8 cellular contexts compared by ENCODE assay signal in the genomic region with DNA sequence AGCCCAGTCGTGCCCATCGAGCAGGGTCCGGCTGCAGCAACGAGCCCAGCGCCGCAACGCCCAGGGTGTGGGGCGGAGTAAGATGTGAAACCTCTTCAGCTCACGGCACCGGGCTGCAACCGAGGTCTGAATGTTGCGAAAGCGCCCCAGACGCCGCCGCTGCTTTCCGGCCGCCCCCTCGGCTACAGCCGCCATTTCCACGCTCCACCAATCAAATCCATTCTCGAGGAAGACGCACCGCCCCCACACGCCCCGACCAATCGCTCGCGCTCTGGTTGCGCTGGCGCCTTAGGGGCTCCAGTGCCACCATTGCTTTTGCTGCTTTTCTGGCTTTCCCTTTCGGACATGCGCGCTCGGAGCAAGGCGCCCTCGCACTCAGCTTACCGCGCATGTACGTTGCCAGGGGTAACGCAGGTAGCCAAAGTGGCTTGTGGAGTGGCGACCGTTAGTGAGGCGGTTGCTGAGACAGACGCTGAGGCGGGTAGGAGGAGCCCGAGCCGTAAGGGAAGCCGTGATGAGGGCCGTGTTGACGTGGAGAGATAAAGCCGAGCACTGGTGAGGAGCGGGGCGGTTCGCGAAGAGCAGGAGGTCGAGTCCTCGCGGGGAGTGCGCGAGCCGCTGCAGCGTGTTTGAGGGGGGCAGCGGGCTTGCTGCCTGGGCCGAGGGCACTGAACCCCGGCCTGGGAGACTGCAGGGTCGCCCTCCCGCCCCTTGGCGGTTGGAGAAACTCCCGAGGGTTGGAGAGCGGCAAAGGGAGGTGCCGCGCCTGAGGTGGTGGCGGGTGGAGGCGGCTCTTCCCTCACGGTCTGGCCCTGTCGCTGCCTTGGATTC. TPM values are rescaled to one million over a fixed set of nuclear protein-coding genes. Genes with fewer than 3 reads are reported as not detected.
DNase-seq lines count a peak whose midpoint lies in the region; ATAC-seq and TF ChIP-seq lines count a peak whose summit lies in the region.

A gene with protein sequence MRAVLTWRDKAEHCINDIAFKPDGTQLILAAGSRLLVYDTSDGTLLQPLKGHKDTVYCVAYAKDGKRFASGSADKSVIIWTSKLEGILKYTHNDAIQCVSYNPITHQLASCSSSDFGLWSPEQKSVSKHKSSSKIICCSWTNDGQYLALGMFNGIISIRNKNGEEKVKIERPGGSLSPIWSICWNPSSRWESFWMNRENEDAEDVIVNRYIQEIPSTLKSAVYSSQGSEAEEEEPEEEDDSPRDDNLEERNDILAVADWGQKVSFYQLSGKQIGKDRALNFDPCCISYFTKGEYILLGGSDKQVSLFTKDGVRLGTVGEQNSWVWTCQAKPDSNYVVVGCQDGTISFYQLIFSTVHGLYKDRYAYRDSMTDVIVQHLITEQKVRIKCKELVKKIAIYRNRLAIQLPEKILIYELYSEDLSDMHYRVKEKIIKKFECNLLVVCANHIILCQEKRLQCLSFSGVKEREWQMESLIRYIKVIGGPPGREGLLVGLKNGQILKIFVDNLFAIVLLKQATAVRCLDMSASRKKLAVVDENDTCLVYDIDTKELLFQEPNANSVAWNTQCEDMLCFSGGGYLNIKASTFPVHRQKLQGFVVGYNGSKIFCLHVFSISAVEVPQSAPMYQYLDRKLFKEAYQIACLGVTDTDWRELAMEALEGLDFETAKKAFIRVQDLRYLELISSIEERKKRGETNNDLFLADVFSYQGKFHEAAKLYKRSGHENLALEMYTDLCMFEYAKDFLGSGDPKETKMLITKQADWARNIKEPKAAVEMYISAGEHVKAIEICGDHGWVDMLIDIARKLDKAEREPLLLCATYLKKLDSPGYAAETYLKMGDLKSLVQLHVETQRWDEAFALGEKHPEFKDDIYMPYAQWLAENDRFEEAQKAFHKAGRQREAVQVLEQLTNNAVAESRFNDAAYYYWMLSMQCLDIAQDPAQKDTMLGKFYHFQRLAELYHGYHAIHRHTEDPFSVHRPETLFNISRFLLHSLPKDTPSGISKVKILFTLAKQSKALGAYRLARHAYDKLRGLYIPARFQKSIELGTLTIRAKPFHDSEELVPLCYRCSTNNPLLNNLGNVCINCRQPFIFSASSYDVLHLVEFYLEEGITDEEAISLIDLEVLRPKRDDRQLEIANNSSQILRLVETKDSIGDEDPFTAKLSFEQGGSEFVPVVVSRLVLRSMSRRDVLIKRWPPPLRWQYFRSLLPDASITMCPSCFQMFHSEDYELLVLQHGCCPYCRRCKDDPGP (plus strand): TSS at position 408 of the 831 bp plus-strand sequence. CDS start 107 bp downstream, at position 515.
Gene MBD4, minus strand, starts transcription at position 132 of the 831 bp plus-strand sequence. Its CDS starts 115 bp downstream, at position 17.

- no peaks in the 10 kb centered on the region for H4K20me1 ChIP-seq in fibroblast of lung (ENCODE audit: control insufficient read depth, extremely low read depth, insufficient read depth, low read length)

- H3K36me3 Mint-ChIP-seq in activated T-helper 2 cell treated with anti-CD3 and anti-CD28 coated beads, Interferon-gamma antibody, Interleukin-2, Interleukin-4, amounts not matched to agents 10 μg/mL and 5 μg/mL and 100 μg/mL, durations not matched to agents 14 hours and 24 hours and 36 hours (ENCODE audit: low read depth): peaks cover 41% of the 10 kb centered on the region
- peaks cover 5 to 24% (median 17%) of the 10 kb centered on the region in 5 donors for H3K36me3 Mint-ChIP-seq in naive thymus-derived CD4-positive, alpha-beta T cell
- H3K36me3 Mint-ChIP-seq in stimulated activated naive B cell treated with anti-CD40 and anti-IgM and Interleukin-4, amounts not matched to agents 10 μg/mL and 1 μg/mL and 100 μg/mL, for 72 hours: peaks cover 19 to 23% of the 10 kb centered on the region in 2 donors

- CTCF ChIA-PET in naive thymus-derived CD4-positive, alpha-beta T cell (lab: Charles Lee): interaction anchor here (0.7 to 1.3 kb wide), 3 partner anchors 15 to 183 kb away, joined by 3 to 4 read pairs (median 3); no protein-coding TSS in a partner anchor

- H3K4me1 Mint-ChIP-seq in activated T-helper 2 cell treated with anti-CD3 and anti-CD28 coated beads, Interferon-gamma antibody, Interleukin-2, Interleukin-4, amounts not matched to agents 10 μg/mL and 5 μg/mL and 100 μg/mL, durations not matched to agents 14 hours and 24 hours and 36 hours (ENCODE audit: low read depth): peaks cover 54% of the 10 kb centered on the region
- H3K4me1 Mint-ChIP-seq in naive thymus-derived CD4-positive, alpha-beta T cell: peaks cover 52 to 88% (median 73%) of the 10 kb centered on the region in 7 donors
- H3K4me1 Mint-ChIP-seq in stimulated activated naive B cell treated with anti-CD40 and anti-IgM and Interleukin-4, amounts not matched to agents 10 μg/mL and 1 μg/mL and 100 μg/mL, for 72 hours: peaks cover 38 to 53% of the 10 kb centered on the region in 2 donors

- no peak for TF ChIP-seq CTCF in RWPE2 (IDR thresholded peaks at IDR 0.05; ENCODE audit: poor library complexity, severe bottlenecking)
- no peak for TF ChIP-seq CTCF in fibroblast of lung (conservative IDR thresholded peaks at IDR 0.05 in 1 of 2, IDR thresholded peaks at IDR 0.05 in 1 of 2; ENCODE audit: low read depth in 1 of 2, low read length in 2 of 2)

- H3K4me3 ChIP-seq in RWPE2 (ENCODE audit: severe bottlenecking) (peak within 1 kb of the TSS; percentile 79), fibroblast of lung (replicated peaks in 1 of 4; ENCODE audit: control extremely low read depth in 1 of 4, insufficient read depth in 1 of 4, low read depth in 3 of 4, low read length in 4 of 4) (peak within 1 kb of the TSS; percentile 61 to 92 (median 75))
- H3K4me3 ChIP-seq in naive thymus-derived CD4-positive, alpha-beta T cell (ENCODE audit: low read length): peak within 1 kb of the TSS; percentile 99

- peak within 1 kb of the TSS; percentile 66 for H3K27ac ChIP-seq in RWPE2 (ENCODE audit: poor library complexity, severe bottlenecking)
- peak within 1 kb of the TSS; percentile 93 for H3K27ac ChIP-seq in fibroblast of lung (ENCODE audit: insufficient read depth, low read length)
- peak within 1 kb of the TSS; percentile 95 for H3K27ac ChIP-seq in naive thymus-derived CD4-positive, alpha-beta T cell (ENCODE audit: low read depth, low read length)

- H3K36me3 ChIP-seq in RWPE2 (ENCODE audit: low read depth) (peaks cover 33% of the 10 kb centered on the region), fibroblast of lung (ENCODE audit: control insufficient read depth, insufficient read depth, low read length) (no peaks in the 10 kb centered on the region)
- H3K36me3 ChIP-seq in naive thymus-derived CD4-positive, alpha-beta T cell (ENCODE audit: control insufficient read depth in 2 of 3, insufficient read depth in 3 of 3, low read length in 3 of 3): peaks cover 0 to 25% (median 0%) of the 10 kb centered on the region in 3 experiments

- H3K79me2 ChIP-seq in fibroblast of lung (ENCODE audit: control insufficient read depth, insufficient read depth, low read length): peaks cover 24% of the 10 kb centered on the region

- no peaks in the 10 kb centered on the region for H3K27me3 ChIP-seq in RWPE2 (ENCODE audit: insufficient read depth, poor library complexity, severe bottlenecking)
- no peaks in the 10 kb centered on the region for H3K27me3 ChIP-seq in fibroblast of lung (ENCODE audit: control insufficient read depth, insufficient read depth, low read length)
- no peaks in the 10 kb centered on the region for H3K27me3 ChIP-seq in naive thymus-derived CD4-positive, alpha-beta T cell (ENCODE audit: control insufficient read depth in 2 of 2, insufficient read depth in 2 of 2, low read length in 2 of 2)

- H3K9me3 ChIP-seq in RWPE2 (ENCODE audit: severe bottlenecking) (no peaks in the 10 kb centered on the region), fibroblast of lung (ENCODE audit: control insufficient read depth, insufficient read depth, low read depth, low read length) (no peaks in the 10 kb centered on the region)
- no peaks in the 10 kb centered on the region for H3K9me3 ChIP-seq in naive thymus-derived CD4-positive, alpha-beta T cell (ENCODE audit: control insufficient read depth in 2 of 3, low read length in 3 of 3)

- no peaks in the 10 kb centered on the region for H3K9me3 Mint-ChIP-seq in activated T-helper 2 cell treated with anti-CD3 and anti-CD28 coated beads, Interferon-gamma antibody, Interleukin-2, Interleukin-4, amounts not matched to agents 10 μg/mL and 5 μg/mL and 100 μg/mL, durations not matched to agents 14 hours and 24 hours and 36 hours
- peaks cover 0 to 4% (median 0%) of the 10 kb centered on the region in 11 donors for H3K9me3 Mint-ChIP-seq in naive thymus-derived CD4-positive, alpha-beta T cell
- no peaks in the 10 kb centered on the region for H3K9me3 Mint-ChIP-seq in stimulated activated naive B cell treated with anti-CD40 and anti-IgM and Interleukin-4, amounts not matched to agents 10 μg/mL and 1 μg/mL and 100 μg/mL, for 72 hours

- H3K27ac Mint-ChIP-seq in activated T-helper 2 cell treated with anti-CD3 and anti-CD28 coated beads, Interferon-gamma antibody, Interleukin-2, Interleukin-4, amounts not matched to agents 10 μg/mL and 5 μg/mL and 100 μg/mL, durations not matched to agents 14 hours and 24 hours and 36 hours: peak within 1 kb of the TSS; percentile 99
- peak within 1 kb of the TSS; percentile 93 to 99 (median 97) for H3K27ac Mint-ChIP-seq in naive thymus-derived CD4-positive, alpha-beta T cell
- H3K27ac Mint-ChIP-seq in stimulated activated naive B cell treated with anti-CD40 and anti-IgM and Interleukin-4, amounts not matched to agents 10 μg/mL and 1 μg/mL and 100 μg/mL, for 72 hours: peak within 1 kb of the TSS; percentile 97

- peak within 1 kb of the TSS; percentile 87 for H3K4me2 ChIP-seq in fibroblast of lung (ENCODE audit: extremely low read depth, insufficient read depth, low read length)

- intact Hi-C loops in activated T-helper 2 cell treated with anti-CD3 and anti-CD28 coated beads, Interferon-gamma antibody, Interleukin-2, Interleukin-4, amounts not matched to agents 10 μg/mL and 5 μg/mL and 100 μg/mL, durations not matched to agents 14 hours and 24 hours and 36 hours (cut with micrococcal nuclease): loop anchor here (1.0 to 5.0 kb wide), 8 partner anchors 12 to 453 kb away; partner anchors contain the start of genes CNBP, EFCAB12, HMCES and RAB43
- intact Hi-C loops in naive thymus-derived CD4-positive, alpha-beta T cell (cut with micrococcal nuclease): loop anchor here (1.0 to 10.0 kb wide), 25 partner anchors 10 to 1845 kb away; partner anchors contain the start of genes ACAD9 (in 2 of the 2), EFCAB12 (in 2 of the 2), HMCES (in 2 of the 2) and PIK3R4 (in 2 of the 2)

- H3K27me3 Mint-ChIP-seq in activated T-helper 2 cell treated with anti-CD3 and anti-CD28 coated beads, Interferon-gamma antibody, Interleukin-2, Interleukin-4, amounts not matched to agents 10 μg/mL and 5 μg/mL and 100 μg/mL, durations not matched to agents 14 hours and 24 hours and 36 hours (ENCODE audit: low read depth): no peaks in the 10 kb centered on the region
- H3K27me3 Mint-ChIP-seq in naive thymus-derived CD4-positive, alpha-beta T cell: no peaks in the 10 kb centered on the region
- no peaks in the 10 kb centered on the region for H3K27me3 Mint-ChIP-seq in stimulated activated naive B cell treated with anti-CD40 and anti-IgM and Interleukin-4, amounts not matched to agents 10 μg/mL and 1 μg/mL and 100 μg/mL, for 72 hours

- POLR2A ChIA-PET in naive thymus-derived CD4-positive, alpha-beta T cell (lab: Charles Lee): interaction anchor here (0.6 to 5.1 kb wide), 23 partner anchors 10 to 833 kb away, joined by 3 to 66 read pairs (median 5); partner anchors contain the start of genes EFCAB12 and TMCC1

- peak within 1 kb of the TSS; percentile 89 for H3K9ac ChIP-seq in fibroblast of lung (ENCODE audit: insufficient read depth, low read length)

- peak; percentile 88 for ATAC-seq in RWPE2 (ENCODE audit: low read depth)
- peak; percentile 91 for ATAC-seq in naive thymus-derived CD4-positive, alpha-beta T cell
- peak; percentile 90 for ATAC-seq in stimulated activated naive B cell treated with anti-CD40 and anti-IgM and Interleukin-4, amounts not matched to agents 10 μg/mL and 1 μg/mL and 100 μg/mL, for 72 hours (replicated peaks)

- H3K4me3 Mint-ChIP-seq in activated T-helper 2 cell treated with anti-CD3 and anti-CD28 coated beads, Interferon-gamma antibody, Interleukin-2, Interleukin-4, amounts not matched to agents 10 μg/mL and 5 μg/mL and 100 μg/mL, durations not matched to agents 14 hours and 24 hours and 36 hours (ENCODE audit: low read depth): peak within 1 kb of the TSS; percentile 92
- H3K4me3 Mint-ChIP-seq in naive thymus-derived CD4-positive, alpha-beta T cell: peak within 1 kb of the TSS; percentile 85 to 98 (median 94)
- peak within 1 kb of the TSS; percentile 86 to 92 for H3K4me3 Mint-ChIP-seq in stimulated activated naive B cell treated with anti-CD40 and anti-IgM and Interleukin-4, amounts not matched to agents 10 μg/mL and 1 μg/mL and 100 μg/mL, for 72 hours

- peak within 1 kb of the TSS; percentile 56 for H2AFZ ChIP-seq in fibroblast of lung (ENCODE audit: low read length)

- DNase-seq in EL: peak; percentile 100
- peak; percentile 100 for DNase-seq in H4 (ENCODE audit: low spot score)
- peak; percentile 97 for DNase-seq in LoVo (ENCODE audit: low spot score)
- DNase-seq in RWPE2 (ENCODE audit: low spot score): peak; percentile 98
- peak; percentile 100 for DNase-seq in activated T-helper 2 cell treated with anti-CD3 and anti-CD28 coated beads, Interferon-gamma antibody, Interleukin-2, Interleukin-4, amounts not matched to agents 10 μg/mL and 5 μg/mL and 100 μg/mL, durations not matched to agents 14 hours and 24 hours and 36 hours (ENCODE audit: low spot score)
- peak; percentile 100 for DNase-seq in fibroblast of lung (ENCODE audit: low read depth in 2 of 2)
- DNase-seq in naive thymus-derived CD4-positive, alpha-beta T cell: peak; percentile 95 to 100 (median 99)
- peak; percentile 99 for DNase-seq in stimulated activated naive B cell treated with anti-CD40 and anti-IgM and Interleukin-4, amounts not matched to agents 10 μg/mL and 1 μg/mL and 100 μg/mL, for 72 hours

- H3K4me1 ChIP-seq in RWPE2 (ENCODE audit: insufficient read depth, poor library complexity, severe bottlenecking) (peaks cover 7% of the 10 kb centered on the region), fibroblast of lung (ENCODE audit: control insufficient read depth, extremely low read depth, insufficient read depth, low read length) (peaks cover 10% of the 10 kb centered on the region)
- H3K4me1 ChIP-seq in naive thymus-derived CD4-positive, alpha-beta T cell (ENCODE audit: control insufficient read depth in 2 of 2, insufficient read depth in 2 of 2, low read length in 2 of 2): peaks cover 19 to 38% of the 10 kb centered on the region in 2 donors

RNA-seq across cellular contexts. Expression of the first gene that starts in this region (rescaled TPM):
- total RNA-seq in H4 (2014; rRNA removed; shearing (Covaris generic)): 12.4 and 23.6 TPM in 2 replicates
- 15.7 and 17.6 TPM in 2 replicates for total RNA-seq in activated T-helper 2 cell treated with anti-CD3 and anti-CD28 coated beads, Interferon-gamma antibody, Interleukin-2, Interleukin-4, amounts not matched to agents 10 μg/mL and 5 μg/mL and 100 μg/mL, durations not matched to agents 14 hours and 24 hours and 36 hours
- total RNA-seq in fibroblast of lung: 16.9 and 27.2 TPM in 2 replicates
- 13.2 and 17.9 TPM in 2 replicates for polyA plus RNA-seq in fibroblast of lung
- polyA plus RNA-seq in fibroblast of lung (2012): 12.6 and 16.2 TPM in 2 replicates
- polyA minus RNA-seq in fibroblast of lung (ENCODE audit: low replicate concordance): 82.2 and 84.8 TPM in 2 replicates
- 10 to 100 TPM; 16.6 to 25.2 (median 18.8) TPM for total RNA-seq in naive thymus-derived CD4-positive, alpha-beta T cell
- 1 to 10 TPM; 3.3 to 9.8 TPM for polyA plus RNA-seq in naive thymus-derived CD4-positive, alpha-beta T cell

RNA-seq across cellular contexts. Expression of gene MBD4, which starts in this region (rescaled TPM):
- total RNA-seq in H4 (2014; rRNA removed; shearing (Covaris generic)): 35.4 and 40.5 TPM in 2 replicates
- total RNA-seq in activated T-helper 2 cell treated with anti-CD3 and anti-CD28 coated beads, Interferon-gamma antibody, Interleukin-2, Interleukin-4, amounts not matched to agents 10 μg/mL and 5 μg/mL and 100 μg/mL, durations not matched to agents 14 hours and 24 hours and 36 hours: 41.9 and 45.9 TPM in 2 replicates
- total RNA-seq in fibroblast of lung: 35.2 and 35.5 TPM in 2 replicates
- 24.6 and 27.4 TPM in 2 replicates for polyA plus RNA-seq in fibroblast of lung
- 16.2 and 16.7 TPM in 2 replicates for polyA plus RNA-seq in fibroblast of lung (2012)
- polyA minus RNA-seq in fibroblast of lung (ENCODE audit: low replicate concordance): 1.2 and 4.8 TPM in 2 replicates
- total RNA-seq in naive thymus-derived CD4-positive, alpha-beta T cell: 10 to 100 TPM; 37.9 to 56.6 (median 53.1) TPM
- polyA plus RNA-seq in naive thymus-derived CD4-positive, alpha-beta T cell: 10 to 100 TPM; 45.2 to 46.9 TPM

Comparison
In these comparisons a context has a peak if more than half of its experiments do, and no peak if none do; other contexts are left out.
1. Peak in every context shown above with its lines: DNase-seq, ATAC-seq, H3K4me3 ChIP-seq and H3K27ac ChIP-seq.